ENCODE assay signal across 14 cellular contexts in genomic region chr11:101817536-101817935, GRCh38.
DNase-seq lines count a peak whose midpoint lies in the region; ATAC-seq lines count a peak whose summit lies in the region.
"Had no signal": no experiment of that assay in that cellular context is flagged by ENCODE, and none has a peak within 500 bp of the region (broad histone marks: within the 10 kb centered on the region; RNA-seq: fewer than 3 reads in every experiment).

No MANE protein-coding gene starts in this region.

- DNase-seq in EH (ENCODE audit: low read depth) (peak; percentile 11), brain pericyte (ENCODE audit: low read depth, low spot score) (peak; percentile 20), fibroblast of peridontal ligament (ENCODE audit: extremely low read depth) (peak; percentile 72), sciatic nerve (ENCODE audit: low spot score) (no peak), midbrain (lab: John Stamatoyannopoulos, UW) (no peak), NCI-H524 treated with DMSO at 0.1 percent for 48 hours (lab: John Stamatoyannopoulos, UW) (no peak)
- DNase-seq: CD4-positive, alpha-beta memory T cell; DND-41; NCI-H1694; NCI-H2081; NCI-H2171; NCI-H524 had no signal

- intact Hi-C loops in sciatic nerve (cut with DNase I), result no loop called here

- ATAC-seq in sciatic nerve (peak; percentile 82), GM21619 (IDR thresholded peaks at IDR 0.05; ENCODE audit: unreplicated experiment) (no peak), GM19452 (IDR thresholded peaks at IDR 0.05; ENCODE audit: unreplicated experiment) (no peak)

Comparison
In these comparisons a context has a peak if more than half of its experiments do, and no peak if none do; other contexts are left out.
1. DNase-seq: peak in EH (single experiment), brain pericyte (single experiment) and fibroblast of peridontal ligament (single experiment); none in sciatic nerve (single experiment), midbrain (single experiment) and NCI-H524 treated with DMSO at 0.1 percent for 48 hours (single experiment).